In the genomic region with DNA sequence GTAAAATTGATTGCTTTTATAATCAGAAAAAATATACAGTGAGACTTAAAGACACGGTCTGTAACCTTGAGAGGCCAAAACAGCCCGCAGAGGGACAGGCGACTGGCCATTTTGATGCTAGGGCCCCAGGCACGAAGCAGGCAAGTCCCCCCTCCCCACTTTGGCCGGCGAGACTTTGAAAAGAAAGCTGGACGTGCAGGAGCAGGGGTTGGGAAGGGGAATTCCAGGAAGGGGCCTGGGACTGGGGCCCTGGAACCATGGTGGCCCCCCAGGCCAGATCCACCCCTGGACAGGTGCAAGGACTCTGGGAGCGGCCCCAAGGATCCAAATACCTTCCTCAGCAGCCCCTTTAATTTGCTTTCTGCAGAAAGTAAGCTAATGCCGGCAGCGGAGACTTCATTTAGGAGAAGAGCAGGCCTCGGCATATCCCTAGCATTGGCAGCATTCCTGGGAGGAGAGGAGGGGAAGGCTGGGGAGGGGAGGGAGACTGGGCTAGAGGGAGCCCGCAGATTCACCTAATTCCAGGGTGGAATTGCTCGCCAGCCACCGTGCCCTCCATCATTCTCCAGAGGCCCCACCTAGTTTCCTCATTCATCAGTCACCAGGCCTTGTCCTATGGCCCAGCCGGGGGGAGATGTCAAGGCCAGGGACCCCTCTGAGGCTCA, we compare ENCODE assay signal across 23 cellular contexts. TPM values are rescaled to one million over a fixed set of nuclear protein-coding genes. Genes with fewer than 3 reads are reported as not detected.
DNase-seq lines count a peak whose midpoint lies in the region; ATAC-seq and TF ChIP-seq lines count a peak whose summit lies in the region.
"Had no signal": no experiment of that assay in that cellular context is flagged by ENCODE, and none has a peak within 500 bp of the region (broad histone marks: within the 10 kb centered on the region; RNA-seq: fewer than 3 reads in every experiment).

No MANE protein-coding gene starts in this region.

- H3T11ph ChIP-seq in H9 (ENCODE audit: low read length): no peak overlapping the region

- H4K8ac ChIP-seq in H9 (replicated peaks; ENCODE audit: insufficient read length, low read depth, low read length) (no peak overlapping the region), neuronal stem cell (ENCODE audit: low read depth, low read length) (no peak overlapping the region)

- H3K27ac ChIP-seq in H9 (ENCODE audit: insufficient read length, low read depth, low read length): no peak overlapping the region
- no peak overlapping the region for H3K27ac ChIP-seq in foreskin keratinocyte
- H3K27ac ChIP-seq in neuronal stem cell (replicated peaks; ENCODE audit: low read length): no peak overlapping the region
- H3K27ac ChIP-seq: Peyer's patch, psoas muscle, SK-N-MC, thyroid gland, VCaP had no signal

- no peak overlapping the region for H2BK20ac ChIP-seq in H9 (ENCODE audit: low read depth, low read length, poor library complexity, severe bottlenecking)

- peak; percentile 60 for DNase-seq in H9
- peak; percentile 57 for DNase-seq in NCI-H2171 (lab: John Stamatoyannopoulos, UW)
- DNase-seq in foreskin keratinocyte: peak in 1 of 2 donors; percentile 69
- DNase-seq in neuronal stem cell (ENCODE audit: low spot score): no peak
- no peak for DNase-seq in NK-92 (lab: John Stamatoyannopoulos, UW; ENCODE audit: unreplicated experiment)
- no peak for DNase-seq in LoVo (ENCODE audit: low spot score)
- DNase-seq in posterior vena cava (ENCODE audit: low spot score): no peak
- DNase-seq: activated CD4-positive, alpha-beta T cell treated with anti-CD3 and anti-CD28 coated beads, Interleukin-2, amount 10 ng/mL, durations not matched to agents 7 days and 5 days; CD8-positive, alpha-beta T cell; NCI-H1092; NCI-H2081; NCI-H446 treated with DMSO at 0.1 percent for 48 hours; NK-92 treated with Interleukin-12 subunit alpha and Interleukin-12 subunit beta, amount 100 ng/mL, for 24 hours; Peyer's patch; psoas muscle; small intestine; stimulated activated naive B cell treated with anti-CD40 and anti-IgM and Interleukin-4, amounts not matched to agents 10 μg/mL and 1 μg/mL and 100 μg/mL, for 72 hours; thyroid gland had no signal

- H4K5ac ChIP-seq in H9 (ENCODE audit: insufficient read length, low read depth, low read length): no peak overlapping the region

- H3K4me2 ChIP-seq in H9 (ENCODE audit: insufficient read depth, insufficient read length, low read length) (no peak overlapping the region), neuronal stem cell (ENCODE audit: insufficient read depth, low read length, poor library complexity, severe bottlenecking) (no peak overlapping the region)

- H3K4me3 ChIP-seq in neuronal stem cell (ENCODE audit: low read length in 2 of 2): no peak overlapping the region
- H3K4me3 ChIP-seq: GM12878, Peyer's patch, psoas muscle, SK-N-MC, thyroid gland had no signal

- peak; percentile 57 for ATAC-seq in foreskin keratinocyte
- ATAC-seq: CD8-positive, alpha-beta T cell; GM12878; left lobe of liver; psoas muscle; stimulated activated naive B cell treated with anti-CD40 and anti-IgM and Interleukin-4, amounts not matched to agents 10 μg/mL and 1 μg/mL and 100 μg/mL, for 72 hours had no signal

- H2BK12ac ChIP-seq in H9 (ENCODE audit: insufficient read length, low read depth, low read length) (no peak overlapping the region), neuronal stem cell (ENCODE audit: low read length) (no peak overlapping the region)

- H2AK5ac ChIP-seq in H9 (ENCODE audit: insufficient read length, low read length) (no peak overlapping the region), neuronal stem cell (ENCODE audit: low read depth, low read length) (no peak overlapping the region)

- H3K23me2 ChIP-seq in H9 (ENCODE audit: insufficient read length, low read depth, low read length, poor library complexity, severe bottlenecking): no peaks in the 10 kb centered on the region

- H3K36me3 ChIP-seq in neuronal stem cell (replicated peaks in 1 of 2; ENCODE audit: control insufficient read depth in 2 of 2, insufficient read depth in 2 of 2, low read length in 2 of 2): no peaks in the 10 kb centered on the region
- H3K36me3 ChIP-seq: Peyer's patch, thyroid gland had no signal

- H3K9me3 Mint-ChIP-seq in H9: no peaks in the 10 kb centered on the region
- H3K9me3 Mint-ChIP-seq: activated CD4-positive, alpha-beta T cell treated with anti-CD3 and anti-CD28 coated beads, Interleukin-2, amount 10 ng/mL, durations not matched to agents 7 days and 5 days; CD8-positive, alpha-beta T cell; stimulated activated naive B cell treated with anti-CD40 and anti-IgM and Interleukin-4, amounts not matched to agents 10 μg/mL and 1 μg/mL and 100 μg/mL, for 72 hours had no signal

- H3K14ac ChIP-seq in H9 (ENCODE audit: insufficient read depth, low read length): no peak overlapping the region; the same call in 1 of the 2 replicates
- H3K14ac ChIP-seq in neuronal stem cell (ENCODE audit: low read length): peak overlapping the region; percentile 56

- H2BK120ac ChIP-seq in H9 (ENCODE audit: low read depth, low read length, poor library complexity, severe bottlenecking): no peak overlapping the region
- H2BK120ac ChIP-seq in neuronal stem cell (ENCODE audit: low read depth, low read length): no peak overlapping the region

- no peaks in the 10 kb centered on the region for H3K27me3 ChIP-seq in H9 (ENCODE audit: insufficient read depth, low read length)
- H3K27me3 ChIP-seq in foreskin keratinocyte: no peaks in the 10 kb centered on the region
- H3K27me3 ChIP-seq in neuronal stem cell (ENCODE audit: control insufficient read depth in 3 of 3, insufficient read depth in 3 of 3, low read depth in 1 of 3, low read length in 3 of 3): no peaks in the 10 kb centered on the region
- H3K27me3 ChIP-seq: Peyer's patch, thyroid gland had no signal

- TF ChIP-seq CTCF in H9 (conservative IDR thresholded peaks at IDR 0.05) (no peak), foreskin keratinocyte (conservative IDR thresholded peaks at IDR 0.05) (no peak)

- H3K9me3 ChIP-seq in H9 (ENCODE audit: control insufficient read depth, low read depth, low read length) (no peaks in the 10 kb centered on the region), neuronal stem cell (replicated peaks in 1 of 2; ENCODE audit: control insufficient read depth in 2 of 2, insufficient read depth in 1 of 2, low read depth in 1 of 2, low read length in 2 of 2) (no peaks in the 10 kb centered on the region)
- H3K9me3 ChIP-seq: Peyer's patch, psoas muscle, thyroid gland had no signal

- H3K4me3 Mint-ChIP-seq in H9: no peak overlapping the region
- H3K4me3 Mint-ChIP-seq: activated CD4-positive, alpha-beta T cell treated with anti-CD3 and anti-CD28 coated beads, Interleukin-2, amount 10 ng/mL, durations not matched to agents 7 days and 5 days; activated naive CD8-positive, alpha-beta T cell; CD8-positive, alpha-beta T cell; stimulated activated naive B cell treated with anti-CD40 and anti-IgM and Interleukin-4, amounts not matched to agents 10 μg/mL and 1 μg/mL and 100 μg/mL, for 72 hours had no signal

- H3K36me3 Mint-ChIP-seq in H9 (ENCODE audit: insufficient read depth in 1 of 3, low read depth in 3 of 3): no peaks in the 10 kb centered on the region
- H3K36me3 Mint-ChIP-seq: activated naive CD8-positive, alpha-beta T cell; CD8-positive, alpha-beta T cell had no signal

- H2BK15ac ChIP-seq in H9 (ENCODE audit: low read depth, low read length) (no peak overlapping the region), neuronal stem cell (ENCODE audit: low read length) (peak overlapping the region; percentile 89)

- WGBS in H9 (ENCODE audit: extremely low coverage, insufficient read length, low lambda C conversion rate): no CpG with 5 or more reads among the region's 15 CpGs
- WGBS in neuronal stem cell (ENCODE audit: extremely low coverage in 2 of 2, insufficient read length in 2 of 2, insufficient replicate concordance in 1 of 2), 2 donors: no CpG with 5 or more reads among the region's 15 CpGs

- H2AFZ ChIP-seq in H9 (ENCODE audit: low read length) (no peak overlapping the region), neuronal stem cell (ENCODE audit: low read length) (no peak overlapping the region)

- intact Hi-C loops in posterior vena cava (cut with DNase I): no loop called here

- H4K20me1 ChIP-seq in H9 (ENCODE audit: control insufficient read depth, insufficient read depth, insufficient read length): no peaks in the 10 kb centered on the region

- H4K91ac ChIP-seq in H9 (ENCODE audit: insufficient read length, low read depth, low read length): no peak overlapping the region
- no peak overlapping the region for H4K91ac ChIP-seq in neuronal stem cell (ENCODE audit: low read depth, low read length, poor library complexity)

- H3K4me1 Mint-ChIP-seq in H9: peaks cover 18 to 31% of the 10 kb centered on the region in 2 experiments
- H3K4me1 Mint-ChIP-seq: activated CD4-positive, alpha-beta T cell treated with anti-CD3 and anti-CD28 coated beads, Interleukin-2, amount 10 ng/mL, durations not matched to agents 7 days and 5 days had no signal

- H3K4ac ChIP-seq in H9 (ENCODE audit: low read depth, low read length) (no peak overlapping the region), neuronal stem cell (ENCODE audit: low read length) (no peak overlapping the region)

- H3K27me3 Mint-ChIP-seq in H9 (ENCODE audit: low read depth): peaks cover 5% of the 10 kb centered on the region

- H2BK5ac ChIP-seq in H9 (ENCODE audit: insufficient read length, low read length) (no peak overlapping the region), neuronal stem cell (ENCODE audit: low read length) (no peak overlapping the region)

- H3K18ac ChIP-seq in H9 (ENCODE audit: insufficient read length, low read depth, low read length): no peak overlapping the region
- peak overlapping the region; percentile 85 for H3K18ac ChIP-seq in neuronal stem cell (ENCODE audit: low read length)

- no peaks in the 10 kb centered on the region for H3K4me1 ChIP-seq in H9 (ENCODE audit: insufficient read depth, low read length)
- H3K4me1 ChIP-seq in foreskin keratinocyte: peaks cover 9% of the 10 kb centered on the region
- H3K4me1 ChIP-seq in neuronal stem cell (ENCODE audit: control insufficient read depth in 2 of 2, insufficient read depth in 1 of 2, low read depth in 1 of 2, low read length in 2 of 2): peaks cover 25 to 36% of the 10 kb centered on the region in 2 donors
- H3K4me1 ChIP-seq: Peyer's patch, psoas muscle had no signal

- H3K23ac ChIP-seq in H9 (ENCODE audit: insufficient read length, low read depth, low read length) (no peak overlapping the region), neuronal stem cell (ENCODE audit: low read depth, low read length, poor library complexity) (no peak overlapping the region)

- H3K79me1 ChIP-seq in H9 (ENCODE audit: insufficient read depth, low read depth, low read length, poor library complexity, severe bottlenecking) (no peaks in the 10 kb centered on the region), neuronal stem cell (ENCODE audit: low read depth, low read length) (no peaks in the 10 kb centered on the region)

- no peak overlapping the region for H3K27ac Mint-ChIP-seq in H9
- H3K27ac Mint-ChIP-seq: activated CD4-positive, alpha-beta T cell treated with anti-CD3 and anti-CD28 coated beads, Interleukin-2, amount 10 ng/mL, durations not matched to agents 7 days and 5 days; activated naive CD8-positive, alpha-beta T cell; CD8-positive, alpha-beta T cell; stimulated activated naive B cell treated with anti-CD40 and anti-IgM and Interleukin-4, amounts not matched to agents 10 μg/mL and 1 μg/mL and 100 μg/mL, for 72 hours had no signal

- H3K56ac ChIP-seq in H9 (ENCODE audit: insufficient read length, low read depth, low read length): no peak overlapping the region

- H3K79me2 ChIP-seq in H9 (ENCODE audit: insufficient read depth, low read length): no peaks in the 10 kb centered on the region

- H3K9ac ChIP-seq in H9 (ENCODE audit: extremely low read depth, insufficient read length, low read length): no peak overlapping the region
- H3K9ac ChIP-seq in neuronal stem cell (ENCODE audit: low read depth, low read length, poor library complexity): peak overlapping the region; percentile 70

RNA-seq across cellular contexts. Expression of a gene that starts 24.9 kb away (rescaled TPM):
- 21.2 and 21.6 TPM in 2 replicates for total RNA-seq in H9 (2021)
- 59.7 and 61.9 TPM in 2 replicates for total RNA-seq in foreskin keratinocyte
- polyA plus RNA-seq in foreskin keratinocyte: 15.0 and 19.3 TPM in 2 replicates
- 33.6 TPM for polyA plus RNA-seq in neuronal stem cell (2013, experiment 1 of 2)
- polyA plus RNA-seq in neuronal stem cell (2013, experiment 2 of 2): 37.1 TPM
- 100 to 1,000 TPM in 1 of 2 donors, 10 to 100 TPM in 1; 93.0 to 103 TPM for total RNA-seq in posterior vena cava

Comparison
In these comparisons a context has a peak if more than half of its experiments do, and no peak if none do; other contexts are left out.
1. DNase-seq: peak in H9 (single experiment) and NCI-H2171 (single experiment); none in neuronal stem cell (single experiment), NK-92 (single experiment), LoVo (single experiment) and posterior vena cava (single experiment).